ENCODE assay signal across 2 cellular contexts in genomic region chr11:8942518-8943066, GRCh38.
TF ChIP-seq lines count a peak whose summit lies in the region.

ASCL3 (minus strand) TSS chr11:8943016; CDS start chr11:8938161, 4,855 bp downstream.

TF ChIP-seq in SK-N-SH, 30 proteins besides CTCF, POLR2A, EP300 and RAD21:
- TF ChIP-seq RCOR1 (IDR thresholded peaks at IDR 0.05; ENCODE audit: low read length) = no peak
- TF ChIP-seq TAF1 (IDR thresholded peaks at IDR 0.05; ENCODE audit: borderline replicate concordance, low read depth, low read length) = no peak
- no peak for TF ChIP-seq FOXM1 (IDR thresholded peaks at IDR 0.05; ENCODE audit: low read depth)
- no peak for TF ChIP-seq PBX3 (IDR thresholded peaks at IDR 0.05)
- no peak for TF ChIP-seq ELF1 (IDR thresholded peaks at IDR 0.05)
- no peak for TF ChIP-seq RFX5 (IDR thresholded peaks at IDR 0.05; ENCODE audit: low read length)
- TF ChIP-seq CHD2 (IDR thresholded peaks at IDR 0.05; ENCODE audit: low read length, partially characterized antibody) = no peak
- no peak for TF ChIP-seq YY1 (IDR thresholded peaks at IDR 0.05; ENCODE audit: low read depth)
- no peak for TF ChIP-seq JUND (IDR thresholded peaks at IDR 0.05)
- no peak for TF ChIP-seq EZH2phosphoT487 (IDR thresholded peaks at IDR 0.05; ENCODE audit: borderline replicate concordance, low read depth)
- no peak for TF ChIP-seq TCF12 (IDR thresholded peaks at IDR 0.05)
- no peak for TF ChIP-seq FOXJ3 (CRISPR knock-in tag; IDR thresholded peaks at IDR 0.05)

TF ChIP-seq in endothelial cell of umbilical vein, 7 proteins besides CTCF, POLR2A, EP300 and RAD21:
- TF ChIP-seq, protein P1, sequence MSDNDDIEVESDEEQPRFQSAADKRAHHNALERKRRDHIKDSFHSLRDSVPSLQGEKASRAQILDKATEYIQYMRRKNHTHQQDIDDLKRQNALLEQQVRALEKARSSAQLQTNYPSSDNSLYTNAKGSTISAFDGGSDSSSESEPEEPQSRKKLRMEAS (IDR thresholded peaks at IDR 0.05; ENCODE audit: insufficient read depth, insufficient read length) = no peak
- TF ChIP-seq MYC (IDR thresholded peaks at IDR 0.05; ENCODE audit: low read depth, low read length) = no peak
- no peak for TF ChIP-seq EZH2 (IDR thresholded peaks at IDR 0.05; ENCODE audit: borderline replicate concordance, low read depth, low read length, severe bottlenecking)
- no peak for TF ChIP-seq JUN (IDR thresholded peaks at IDR 0.05; ENCODE audit: borderline replicate concordance, insufficient read depth, insufficient read length, low read depth)
- no peak for TF ChIP-seq POLR2AphosphoS5 (IDR thresholded peaks at IDR 0.05; ENCODE audit: insufficient read depth, low read depth, low read length)
- no peak for TF ChIP-seq GATA2 (IDR thresholded peaks at IDR 0.05; ENCODE audit: insufficient read depth, insufficient read length, low read depth, low read length)
- TF ChIP-seq FOS (IDR thresholded peaks at IDR 0.05; ENCODE audit: borderline replicate concordance, insufficient read depth, low read length) = no peak
TF ChIP-seq in endothelial cell of umbilical vein: peak in this region for 0.
